In genomic region chr18:22935431-22935830, GRCh38 we compare ENCODE assay signal across 18 cellular contexts. TPM values are rescaled to one million over a fixed set of nuclear protein-coding genes. Genes with fewer than 3 reads are reported as not detected.
DNase-seq lines count a peak whose midpoint lies in the region; ATAC-seq and TF ChIP-seq lines count a peak whose summit lies in the region.
"Had no signal": no experiment of that assay in that cellular context is flagged by ENCODE, and none has a peak within 500 bp of the region (broad histone marks: within the 10 kb centered on the region; RNA-seq: fewer than 3 reads in every experiment).

No MANE protein-coding gene starts in this region.

- H3K36me3 Mint-ChIP-seq in CD4-positive, CD25-positive, alpha-beta regulatory T cell, result no peaks in the 10 kb centered on the region
- H3K36me3 Mint-ChIP-seq in endodermal cell (ENCODE audit: low read depth), result peaks cover 33% of the 10 kb centered on the region

- ATAC-seq in CD4-positive, CD25-positive, alpha-beta regulatory T cell (ENCODE audit: low read depth in 2 of 2), result no peak
- ATAC-seq in esophagus mucosa, result no peak
- no peak for ATAC-seq in GM21381 (IDR thresholded peaks at IDR 0.05; ENCODE audit: unreplicated experiment)
- no peak for ATAC-seq in HG03280 (IDR thresholded peaks at IDR 0.05; ENCODE audit: unreplicated experiment)

- H3K4me3 Mint-ChIP-seq in CD4-positive, CD25-positive, alpha-beta regulatory T cell, result peak overlapping the region in 2 of 4 donors; percentile 15 to 89
- H3K4me3 Mint-ChIP-seq in endodermal cell, result peak overlapping the region; percentile 71

- peaks cover 0 to 2% (median 0%) of the 10 kb centered on the region in 7 donors for H3K9me3 Mint-ChIP-seq in CD4-positive, CD25-positive, alpha-beta regulatory T cell
- no peaks in the 10 kb centered on the region for H3K9me3 Mint-ChIP-seq in endodermal cell
- H3K9me3 Mint-ChIP-seq: activated naive CD4-positive, alpha-beta T cell treated with anti-CD3 and anti-CD28 coated beads, Interleukin-2, amount 50 U/mL, for 24 hours had no signal

- H3K27ac ChIP-seq in CD4-positive, CD25-positive, alpha-beta regulatory T cell (ENCODE audit: insufficient read depth, low read length, poor library complexity, severe bottlenecking), result no peak overlapping the region
- H3K27ac ChIP-seq in endodermal cell (ENCODE audit: low read depth, low read length), result no peak overlapping the region
- H3K27ac ChIP-seq: colonic mucosa, neutrophil, SJCRH30, tibial nerve had no signal

- H3K4me1 ChIP-seq in CD4-positive, CD25-positive, alpha-beta regulatory T cell (ENCODE audit: control insufficient read depth, insufficient read depth, low read length, poor library complexity, severe bottlenecking), result peaks cover 18% of the 10 kb centered on the region
- H3K4me1 ChIP-seq in endodermal cell (ENCODE audit: control insufficient read depth, insufficient read depth, low read length), result no peaks in the 10 kb centered on the region
- H3K4me1 ChIP-seq: colonic mucosa, SJCRH30 had no signal

- H3K9ac ChIP-seq in endodermal cell (ENCODE audit: extremely low read depth, low read length, poor library complexity, severe bottlenecking), result no peak overlapping the region

- H3K27me3 ChIP-seq in CD4-positive, CD25-positive, alpha-beta regulatory T cell (ENCODE audit: control insufficient read depth, insufficient read depth, low read length), result no peaks in the 10 kb centered on the region
- H3K27me3 ChIP-seq in endodermal cell (ENCODE audit: control insufficient read depth, insufficient read depth, low read length, poor library complexity, severe bottlenecking), result no peaks in the 10 kb centered on the region
- H3K27me3 ChIP-seq: colonic mucosa, neutrophil, SJCRH30, tibial nerve had no signal

- peak overlapping the region; percentile 20 for H3K4me3 ChIP-seq in CD4-positive, CD25-positive, alpha-beta regulatory T cell (ENCODE audit: low read depth, low read length)
- peak overlapping the region; percentile 24; the same call in 1 of the 2 replicates for H3K4me3 ChIP-seq in GM08714 (ENCODE audit: low read length)
- H3K4me3 ChIP-seq in endodermal cell (ENCODE audit: low read length), result no peak overlapping the region
- H3K4me3 ChIP-seq: colonic mucosa, SJCRH30, tibial nerve had no signal

- no peak for TF ChIP-seq CTCF in endodermal cell (conservative IDR thresholded peaks at IDR 0.05)

- peaks cover 6 to 37% (median 15%) of the 10 kb centered on the region in 4 donors for H3K4me1 Mint-ChIP-seq in CD4-positive, CD25-positive, alpha-beta regulatory T cell
- H3K4me1 Mint-ChIP-seq in endodermal cell, result peaks cover 13% of the 10 kb centered on the region

- WGBS in endodermal cell (ENCODE audit: insufficient coverage in 1 of 2, insufficient read length in 1 of 2), 2 experiments, result 47% methylated on average over 1 of the region's 1 CpG; no CpG with 5 or more reads in 1 of the 2 experiments

- H3K9me3 ChIP-seq in CD4-positive, CD25-positive, alpha-beta regulatory T cell (ENCODE audit: control insufficient read depth in 2 of 2, low read length in 2 of 2), result no peaks in the 10 kb centered on the region
- no peaks in the 10 kb centered on the region for H3K9me3 ChIP-seq in endodermal cell (ENCODE audit: control insufficient read depth, low read length)
- H3K9me3 ChIP-seq: colonic mucosa, neutrophil, SJCRH30, tibial nerve had no signal

- no peaks in the 10 kb centered on the region for H3K27me3 Mint-ChIP-seq in CD4-positive, CD25-positive, alpha-beta regulatory T cell
- no peaks in the 10 kb centered on the region for H3K27me3 Mint-ChIP-seq in endodermal cell (ENCODE audit: insufficient read depth)
- H3K27me3 Mint-ChIP-seq: activated naive CD4-positive, alpha-beta T cell treated with anti-CD3 and anti-CD28 coated beads, Interleukin-2, amount 50 U/mL, for 24 hours had no signal

- no peak overlapping the region for H3K27ac Mint-ChIP-seq in CD4-positive, CD25-positive, alpha-beta regulatory T cell
- no peak overlapping the region for H3K27ac Mint-ChIP-seq in endodermal cell
- H3K27ac Mint-ChIP-seq: activated naive CD4-positive, alpha-beta T cell treated with anti-CD3 and anti-CD28 coated beads, Interleukin-2, amount 50 U/mL, for 24 hours had no signal

- no peaks in the 10 kb centered on the region for H3K36me3 ChIP-seq in CD4-positive, CD25-positive, alpha-beta regulatory T cell (ENCODE audit: control insufficient read depth, insufficient read depth, low read length)
- peaks cover 32% of the 10 kb centered on the region for H3K36me3 ChIP-seq in endodermal cell (ENCODE audit: control insufficient read depth, insufficient read depth, low read length)
- H3K36me3 ChIP-seq: colonic mucosa, neutrophil, SJCRH30 had no signal

- DNase-seq in CD4-positive, CD25-positive, alpha-beta regulatory T cell, result peak in 1 of 3 donors; percentile 47
- DNase-seq in RPMI8226 (peak; percentile 41), endodermal cell (no peak), NCI-H1930 (lab: John Stamatoyannopoulos, UW) (no peak)
- DNase-seq: activated CD4-positive, alpha-beta T cell treated with anti-CD3 and anti-CD28 coated beads for 1 hour; colonic mucosa; foreskin fibroblast; HCEC 1CT; NCI-H446; small intestine had no signal

RNA-seq across cellular contexts. Expression of gene RBBP8, which starts 2.3 kb away (rescaled TPM):
- 8.6 TPM for total RNA-seq in CD4-positive, CD25-positive, alpha-beta regulatory T cell
- polyA plus RNA-seq in CD4-positive, CD25-positive, alpha-beta regulatory T cell, result 1 to 10 TPM; 3.1 to 8.6 (median 4.5) TPM
- total RNA-seq in endodermal cell (10 to 100 TPM; 44.3 to 55.5 TPM), esophagus mucosa (46.2 TPM)
- polyA plus RNA-seq in endodermal cell (2013, experiment 1 of 2), result 44.1 TPM
- 46.1 TPM for polyA plus RNA-seq in endodermal cell (2013, experiment 2 of 2)
